In the genomic region with DNA sequence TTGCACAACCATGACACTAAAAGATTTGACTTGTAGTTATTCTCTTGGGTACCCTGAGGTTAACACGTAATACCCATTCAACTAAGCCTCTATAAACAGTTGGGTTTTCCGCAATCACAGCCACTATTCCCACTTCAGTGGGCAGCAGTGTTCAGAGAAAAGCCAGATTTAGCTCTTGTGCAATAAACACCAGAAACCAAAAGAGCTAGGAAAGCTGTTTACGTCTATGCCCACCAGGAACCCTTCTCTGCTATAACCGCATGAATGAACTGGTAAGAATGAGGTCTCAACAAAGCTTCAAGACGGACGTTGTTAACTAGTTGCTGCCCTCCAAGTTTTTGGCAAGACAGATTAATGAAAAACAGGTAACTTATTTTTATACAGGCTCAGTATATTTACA, we compare ENCODE assay signal across 13 cellular contexts.
DNase-seq lines count a peak whose midpoint lies in the region; ATAC-seq and TF ChIP-seq lines count a peak whose summit lies in the region.
"Had no signal": no experiment of that assay in that cellular context is flagged by ENCODE, and none has a peak within 500 bp of the region (broad histone marks: within the 10 kb centered on the region; RNA-seq: fewer than 3 reads in every experiment).

No MANE protein-coding gene starts in this region.

- peak overlapping the region; percentile 86; the same call in 1 of the 2 replicates for H3K4me3 ChIP-seq in WI38 (ENCODE audit: low read depth, low read length)
- H3K4me3 ChIP-seq in gastroesophageal sphincter: peak overlapping the region; percentile 74 to 97
- peak overlapping the region; percentile 9 for H3K4me3 ChIP-seq in retinal pigment epithelial cell (ENCODE audit: low read length)

- ATAC-seq in gastroesophageal sphincter: no peak
- no peak for ATAC-seq in GM18907 (IDR thresholded peaks at IDR 0.05; ENCODE audit: unreplicated experiment)

- no peak for TF ChIP-seq EP300 in gastroesophageal sphincter (IDR thresholded peaks at IDR 0.05)

- peaks cover 21 to 73% (median 35%) of the 10 kb centered on the region in 3 donors for H3K4me1 ChIP-seq in gastroesophageal sphincter

- 12 to 25% methylated on average over 6 of the region's 6 CpGs for WGBS in gastroesophageal sphincter (ENCODE audit: low coverage in 1 of 2), 2 donors

- DNase-seq in Caki2 (ENCODE audit: low read depth) (peak; percentile 16), retinal pigment epithelial cell (ENCODE audit: low read depth) (no peak), NAMALWA (ENCODE audit: low spot score) (no peak), HPDE6-E6E7 (ENCODE audit: extremely low spot score) (no peak), NCI-H1694 treated with DMSO at 0.1 percent for 48 hours (lab: John Stamatoyannopoulos, UW) (no peak)
- DNase-seq: activated T-cell treated with anti-CD3 and anti-CD28 coated beads, Interleukin-2, amount 50 U/mL, for 48 hours; Caco-2; GOT3; NCI-H1048; T1000 had no signal

- H3K27ac ChIP-seq in gastroesophageal sphincter: peak overlapping the region; percentile 97 to 100 (median 98)

- H3K27me3 ChIP-seq in gastroesophageal sphincter: no peaks in the 10 kb centered on the region

- in situ Hi-C loops in Caki2 (cut with HindIII; ENCODE audit: low pct_unique_long_range_greater_than_20kb, low sequenced_read_pairs): no loop called here

- TF ChIP-seq CTCF in WI38 (IDR thresholded peaks at IDR 0.05; ENCODE audit: low read depth, low read length): no peak
- no peak for TF ChIP-seq CTCF in gastroesophageal sphincter (IDR thresholded peaks at IDR 0.05)
- no peak for TF ChIP-seq CTCF in retinal pigment epithelial cell (conservative IDR thresholded peaks at IDR 0.05; ENCODE audit: low read depth, low read length)

- TF ChIP-seq POLR2A in gastroesophageal sphincter (IDR thresholded peaks at IDR 0.05): no peak

- H3K36me3 ChIP-seq in gastroesophageal sphincter: peaks cover 0 to 29% of the 10 kb centered on the region in 2 donors

- no peaks in the 10 kb centered on the region for H3K9me3 ChIP-seq in gastroesophageal sphincter
- H3K9me3 ChIP-seq: Caco-2 had no signal

Comparison
In these comparisons a context has a peak if more than half of its experiments do, and no peak if none do; other contexts are left out.
1. H3K4me3 ChIP-seq: peak in every context shown above with its lines; median percentile 86 in WI38; 86 in gastroesophageal sphincter; 9 in retinal pigment epithelial cell.